In the genomic region with DNA sequence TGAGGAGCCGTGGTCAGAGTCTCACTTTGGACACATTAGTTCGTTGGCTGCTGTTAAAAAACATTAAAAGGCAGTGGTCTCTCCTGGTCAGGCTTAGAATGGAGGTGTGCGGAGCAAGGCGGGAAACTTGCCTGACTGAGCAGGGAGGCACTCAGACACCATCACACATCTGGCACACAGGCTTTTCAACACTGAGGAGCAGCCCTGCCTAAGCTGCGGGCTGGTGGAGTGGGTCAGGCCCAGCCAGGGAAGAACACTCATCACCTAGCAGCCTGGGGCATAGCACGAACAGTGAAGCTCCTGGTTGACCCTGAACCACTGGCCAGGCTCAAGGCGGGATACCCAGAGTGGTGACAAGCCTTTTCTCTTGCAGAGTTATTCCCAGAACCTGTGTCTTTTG, we compare ENCODE assay signal across 19 cellular contexts. TPM values are rescaled to one million over a fixed set of nuclear protein-coding genes. Genes with fewer than 3 reads are reported as not detected.
DNase-seq lines count a peak whose midpoint lies in the region; ATAC-seq, FAIRE-seq and TF ChIP-seq lines count a peak whose summit lies in the region.
"Had no signal": no experiment of that assay in that cellular context is flagged by ENCODE, and none has a peak within 500 bp of the region (broad histone marks: within the 10 kb centered on the region; RNA-seq: fewer than 3 reads in every experiment).

No MANE protein-coding gene starts in this region.

- H3K27me3 ChIP-seq in K562 (ENCODE audit: control insufficient read depth in 2 of 2, insufficient read depth in 2 of 2, low read length in 2 of 2): no peaks in the 10 kb centered on the region

- TF ChIP-seq EP300 in K562 (IDR thresholded peaks at IDR 0.05; ENCODE audit: low read length): no peak

- no peaks in the 10 kb centered on the region for H3K9me3 ChIP-seq in K562 (replicated peaks; ENCODE audit: control insufficient read depth, insufficient read depth, low read depth, low read length)
- H3K9me3 ChIP-seq: A549, Caco-2 had no signal

- H3K4me1 ChIP-seq in K562 (replicated peaks in 1 of 2; ENCODE audit: control insufficient read depth in 2 of 2, insufficient read depth in 2 of 2, low read length in 2 of 2): peaks cover 17 to 40% of the 10 kb centered on the region in 2 experiments; a peak in 4 of 5 replicates

- WGBS in K562 (ENCODE audit: insufficient coverage, low coverage, missing lambda C conversion rate): 95% methylated on average over 7 of the region's 7 CpGs

- ATAC-seq in GM18505 (IDR thresholded peaks at IDR 0.05; ENCODE audit: unreplicated experiment): no peak
- no peak for ATAC-seq in K562
- ATAC-seq in HG03025 (IDR thresholded peaks at IDR 0.05; ENCODE audit: low FRiP score, unreplicated experiment): no peak
- ATAC-seq: A549 had no signal

- no TSS peak for BruUV-seq in K562 (replicated peaks; lab: Mats Ljungman, UMichigan)

- no peak for DNase-seq in activated naive CD4-positive, alpha-beta T cell treated with anti-CD3 and anti-CD28 coated beads, Interleukin-2, amount 10 ng/mL, durations not matched to agents 7 days and 5 days
- DNase-seq in activated naive CD4-positive, alpha-beta T cell treated with Interleukin-2 at 50 U/mL for 16 hours: no peak
- DNase-seq in K562 (ENCODE audit: extremely low read depth in 1 of 4, low spot score in 3 of 4) (no peak), progenitor cell of endocrine pancreas (ENCODE audit: low spot score, unreplicated experiment) (no peak), NCI-H1436 treated with DMSO at 0.1 percent for 48 hours (lab: John Stamatoyannopoulos, UW) (no peak), amygdala (lab: John Stamatoyannopoulos, UW) (no peak)
- DNase-seq: Caco-2, GOT3, KBM-7, NCI-H1092, NCI-H187 treated with DMSO at 0.1 percent for 48 hours, NCI-H2171, NCI-H510A, NCI-H82 had no signal

- H2AFZ ChIP-seq in K562 (ENCODE audit: low read depth, low read length): no peak overlapping the region

- intact Hi-C loops in K562 (cut with micrococcal nuclease): no loop called here

- H3K4me1 Mint-ChIP-seq in activated naive CD4-positive, alpha-beta T cell treated with anti-CD3 and anti-CD28 coated beads, Interleukin-2, amount 10 ng/mL, durations not matched to agents 7 days and 5 days: peaks cover 56% of the 10 kb centered on the region
- peaks cover 18% of the 10 kb centered on the region for H3K4me1 Mint-ChIP-seq in progenitor cell of endocrine pancreas (ENCODE audit: low read depth)

- no peak for TF ChIP-seq RAD21 in K562 (CRISPR knock-in tag; conservative IDR thresholded peaks at IDR 0.05 in 1 of 2, IDR thresholded peaks at IDR 0.05 in 1 of 2)

- TF ChIP-seq CTCF in K562 (IDR thresholded peaks at IDR 0.05 in 2 of 3, conservative IDR thresholded peaks at IDR 0.05 in 1 of 3; ENCODE audit: insufficient read depth in 2 of 3, low read depth in 1 of 3, low read length in 3 of 3) (no peak), progenitor cell of endocrine pancreas (IDR thresholded peaks at IDR 0.05; ENCODE audit: unreplicated experiment) (no peak)

- in situ Hi-C loops in K562 (cut with MboI): loop anchor here (10.0 kb wide), 1 partner anchor 279 kb away; no protein-coding TSS in a partner anchor

- TF ChIP-seq POLR2A in GM18505 (IDR thresholded peaks at IDR 0.05; ENCODE audit: borderline replicate concordance, extremely low read depth, insufficient read depth, insufficient read length) (peak; percentile 12), K562 (conservative IDR thresholded peaks at IDR 0.05) (peak; percentile 12; the same call in 1 of the 2 replicates)

- peaks cover 58% of the 10 kb centered on the region for H3K36me3 Mint-ChIP-seq in activated naive CD4-positive, alpha-beta T cell treated with anti-CD3 and anti-CD28 coated beads, Interleukin-2, amount 10 ng/mL, durations not matched to agents 7 days and 5 days
- peaks cover 24% of the 10 kb centered on the region for H3K36me3 Mint-ChIP-seq in progenitor cell of endocrine pancreas (ENCODE audit: insufficient read depth)

- POLR2A ChIA-PET in K562 (lab: Yijun Ruan, JAX): interaction anchor here (0.9 kb wide), 1 partner anchor 133 kb away, joined by 3 read pairs; no protein-coding TSS in a partner anchor

- H3K27ac Mint-ChIP-seq in activated naive CD4-positive, alpha-beta T cell treated with anti-CD3 and anti-CD28 coated beads, Interleukin-2, amount 10 ng/mL, durations not matched to agents 7 days and 5 days: peak overlapping the region; percentile 80
- H3K27ac Mint-ChIP-seq in progenitor cell of endocrine pancreas: peak overlapping the region; percentile 41

- peaks cover 5% of the 10 kb centered on the region for H3K27me3 Mint-ChIP-seq in activated naive CD4-positive, alpha-beta T cell treated with anti-CD3 and anti-CD28 coated beads, Interleukin-2, amount 10 ng/mL, durations not matched to agents 7 days and 5 days
- no peaks in the 10 kb centered on the region for H3K27me3 Mint-ChIP-seq in progenitor cell of endocrine pancreas

- 0 out of 4 replicates have a peak overlapping the region, but pooled peaks of 1 of the 2 experiments have one; percentile 14 for H3K9ac ChIP-seq in K562 (ENCODE audit: insufficient read depth in 1 of 2, low read depth in 2 of 2, low read length in 2 of 2)

- peaks cover 70% of the 10 kb centered on the region for H3K36me3 ChIP-seq in K562 (ENCODE audit: control insufficient read depth, insufficient read depth, low read length)

- H3K27ac ChIP-seq in K562 (ENCODE audit: extremely low read depth, low read depth, low read length): no peak overlapping the region
- H3K27ac ChIP-seq: A549, HL-60 had no signal

- H3K4me3 ChIP-seq in K562: no peak overlapping the region
- H3K4me3 ChIP-seq: A549 had no signal

- H3K4me2 ChIP-seq in K562 (ENCODE audit: insufficient read depth, low read length): no peak overlapping the region
- H3K4me2 ChIP-seq: A549 had no signal

- no peak overlapping the region for H3K4me3 Mint-ChIP-seq in activated naive CD4-positive, alpha-beta T cell treated with anti-CD3 and anti-CD28 coated beads, Interleukin-2, amount 10 ng/mL, durations not matched to agents 7 days and 5 days
- H3K4me3 Mint-ChIP-seq in progenitor cell of endocrine pancreas (ENCODE audit: low read depth): no peak overlapping the region
- H3K4me3 Mint-ChIP-seq: CD14-positive monocyte had no signal

- peaks cover 35% of the 10 kb centered on the region for H3K79me2 ChIP-seq in K562 (ENCODE audit: control insufficient read depth, insufficient read depth, low read length)

- CTCF ChIA-PET in activated naive CD4-positive, alpha-beta T cell treated with anti-CD3 and anti-CD28 coated beads, Interleukin-2, amount 10 ng/mL, durations not matched to agents 7 days and 5 days (lab: Charles Lee): interaction anchor here (1.6 kb wide), 1 partner anchor 54 kb away, joined by 5 read pairs; no protein-coding TSS in a partner anchor
- CTCF ChIA-PET in K562 (lab: Yijun Ruan, JAX; ENCODE audit: low intra/inter-chr PET ratio): interaction anchor here (0.7 kb wide), 1 partner anchor 102 kb away, joined by 3 read pairs; no protein-coding TSS in a partner anchor

- H3K9me3 Mint-ChIP-seq in activated naive CD4-positive, alpha-beta T cell treated with anti-CD3 and anti-CD28 coated beads, Interleukin-2, amount 10 ng/mL, durations not matched to agents 7 days and 5 days: no peaks in the 10 kb centered on the region
- H3K9me3 Mint-ChIP-seq in progenitor cell of endocrine pancreas (ENCODE audit: low read depth): no peaks in the 10 kb centered on the region
- H3K9me3 Mint-ChIP-seq: CD14-positive monocyte had no signal

- FAIRE-seq in K562 (lab: Jason Lieb, UNC): no peak
- FAIRE-seq: A549 had no signal

- H3K9me1 ChIP-seq in K562 (ENCODE audit: control insufficient read depth, insufficient read depth, low read length): peaks cover 3% of the 10 kb centered on the region

- peaks cover 20% of the 10 kb centered on the region for H4K20me1 ChIP-seq in K562 (replicated peaks; ENCODE audit: control insufficient read depth, insufficient read depth, low read length)

RNA-seq across cellular contexts. Expression of a gene that starts 4.2 kb away (rescaled TPM):
- total RNA-seq in K562 (2011; cell fraction: chromatin; rRNA removed; ENCODE audit: low replicate concordance): 44.9 and 134 TPM in 2 replicates
- 81.0 and 82.1 TPM in 2 replicates for total RNA-seq in K562 (2011; cell fraction: nucleolus; rRNA removed)
- 51.7 and 58.3 TPM in 2 replicates for total RNA-seq in K562 (2011; cell fraction: nucleoplasm; rRNA removed)
- total RNA-seq in K562 (2014; rRNA removed) (59.6 and 74.1 TPM in 2 replicates), K562 (2014; rRNA removed; fragmentation: Illumina TruSeq; extraction: Trizol) (28.8 and 34.4 TPM in 2 replicates), K562 (2015; rRNA removed; fragmentation: Illumina TruSeq; extraction: Trizol) (52.7 and 57.5 TPM in 2 replicates), K562 (2021) (68.3 and 76.8 TPM in 2 replicates), progenitor cell of endocrine pancreas (65.8 and 73.1 TPM in 2 replicates)
- polyA plus RNA-seq in K562 (2011; rRNA removed) (42.4 and 57.9 TPM in 2 replicates), K562 (2014; fragmentation: Illumina TruSeq; extraction: Trizol) (63.3 and 66.5 TPM in 2 replicates), K562 (2014; fragmentation: Nextera tagmentation; extraction: Ambion mirVana) (10 to 100 TPM in 1 of 2 experiments, 1 to 10 TPM in 1; 3.6 to 12.9 TPM), K562 (2014; rRNA removed) (68.4 and 75.4 TPM in 2 replicates)
- 44.4 and 53.1 TPM in 2 replicates for polyA plus RNA-seq in K562 (2011; cell fraction: cytosol; rRNA removed)
- polyA plus RNA-seq in K562 (2011; cell fraction: nucleus; rRNA removed): 70.2 and 76.3 TPM in 2 replicates
- polyA plus RNA-seq in K562 (2012): 52.3 and 56.9 TPM in 2 replicates
- 47.1 and 62.6 TPM in 2 replicates for polyA minus RNA-seq in K562 (2011; rRNA and poly(A)+ RNA removed)
- 27.5 and 38.4 TPM in 2 replicates for polyA minus RNA-seq in K562 (2011; cell fraction: cytosol; rRNA and poly(A)+ RNA removed)
- 32.3 and 44.0 TPM in 2 replicates for polyA minus RNA-seq in K562 (2011; cell fraction: nucleus; rRNA and poly(A)+ RNA removed)

RNA-seq across cellular contexts. Expression of a gene that starts 4.3 kb away (rescaled TPM):
- total RNA-seq in K562 (2011; cell fraction: chromatin; rRNA removed; ENCODE audit: low replicate concordance): 43.1 and 99.3 TPM in 2 replicates
- 62.9 and 67.9 TPM in 2 replicates for total RNA-seq in K562 (2011; cell fraction: nucleolus; rRNA removed)
- 55.1 and 61.4 TPM in 2 replicates for total RNA-seq in K562 (2011; cell fraction: nucleoplasm; rRNA removed)
- 64.4 and 78.1 TPM in 2 replicates for total RNA-seq in K562 (2014; rRNA removed)
- total RNA-seq in K562 (2014; rRNA removed; fragmentation: Illumina TruSeq; extraction: Trizol): 9.0 and 11.7 TPM in 2 replicates
- 15.1 and 15.6 TPM in 2 replicates for total RNA-seq in K562 (2015; rRNA removed; fragmentation: Illumina TruSeq; extraction: Trizol)
- total RNA-seq in K562 (2021): 78.2 and 87.2 TPM in 2 replicates
- 33.2 and 33.8 TPM in 2 replicates for polyA plus RNA-seq in K562 (2011; rRNA removed)
- 33.5 and 84.3 TPM in 2 replicates for polyA plus RNA-seq in K562 (2011; cell fraction: cytosol; rRNA removed)
- 65.0 and 106 TPM in 2 replicates for polyA plus RNA-seq in K562 (2011; cell fraction: nucleus; rRNA removed)
- 32.9 and 41.4 TPM in 2 replicates for polyA plus RNA-seq in K562 (2012)
- 15.6 and 15.9 TPM in 2 replicates for polyA plus RNA-seq in K562 (2014; fragmentation: Illumina TruSeq; extraction: Trizol)
- polyA plus RNA-seq in K562 (2014; fragmentation: Nextera tagmentation; extraction: Ambion mirVana): 1 to 10 TPM; 5.4 to 9.4 TPM
- 63.2 and 75.9 TPM in 2 replicates for polyA plus RNA-seq in K562 (2014; rRNA removed)
- 10.3 and 11.0 TPM in 2 replicates for polyA minus RNA-seq in K562 (2011; rRNA and poly(A)+ RNA removed)
- 9.4 and 19.7 TPM in 2 replicates for polyA minus RNA-seq in K562 (2011; cell fraction: cytosol; rRNA and poly(A)+ RNA removed)
- polyA minus RNA-seq in K562 (2011; cell fraction: nucleus; rRNA and poly(A)+ RNA removed): 27.5 and 27.6 TPM in 2 replicates
- 38.5 and 44.0 TPM in 2 replicates for total RNA-seq in progenitor cell of endocrine pancreas

RNA-seq across cellular contexts. Expression of a gene that starts 53.6 kb away (rescaled TPM):
- 79.5 and 201 TPM in 2 replicates for total RNA-seq in K562 (2011; cell fraction: chromatin; rRNA removed; ENCODE audit: low replicate concordance)
- total RNA-seq in K562 (2011; cell fraction: nucleolus; rRNA removed): 107 and 114 TPM in 2 replicates
- total RNA-seq in K562 (2011; cell fraction: nucleoplasm; rRNA removed): 101 and 117 TPM in 2 replicates
- total RNA-seq in K562 (2014; rRNA removed): 33.4 and 37.6 TPM in 2 replicates
- 13.6 and 14.2 TPM in 2 replicates for total RNA-seq in K562 (2014; rRNA removed; fragmentation: Illumina TruSeq; extraction: Trizol)
- 20.6 and 21.0 TPM in 2 replicates for total RNA-seq in K562 (2015; rRNA removed; fragmentation: Illumina TruSeq; extraction: Trizol)
- 52.2 and 62.0 TPM in 2 replicates for total RNA-seq in K562 (2021)
- polyA plus RNA-seq in K562 (2011; rRNA removed): 17.0 and 30.8 TPM in 2 replicates
- polyA plus RNA-seq in K562 (2011; cell fraction: cytosol; rRNA removed): 15.4 and 23.1 TPM in 2 replicates
- 129 and 168 TPM in 2 replicates for polyA plus RNA-seq in K562 (2011; cell fraction: nucleus; rRNA removed)
- 45.8 and 53.1 TPM in 2 replicates for polyA plus RNA-seq in K562 (2012)
- 46.8 and 67.4 TPM in 2 replicates for polyA plus RNA-seq in K562 (2014; fragmentation: Illumina TruSeq; extraction: Trizol)
- 1 to 10 TPM; 6.0 to 6.4 TPM for polyA plus RNA-seq in K562 (2014; fragmentation: Nextera tagmentation; extraction: Ambion mirVana)
- polyA plus RNA-seq in K562 (2014; rRNA removed): 30.1 and 31.1 TPM in 2 replicates
- 24.3 and 24.4 TPM in 2 replicates for polyA minus RNA-seq in K562 (2011; rRNA and poly(A)+ RNA removed)
- polyA minus RNA-seq in K562 (2011; cell fraction: cytosol; rRNA and poly(A)+ RNA removed): 25.8 and 34.8 TPM in 2 replicates
- polyA minus RNA-seq in K562 (2011; cell fraction: nucleus; rRNA and poly(A)+ RNA removed): 58.0 and 73.5 TPM in 2 replicates
- total RNA-seq in progenitor cell of endocrine pancreas: 54.2 and 54.5 TPM in 2 replicates
